1 cellular context compared by ENCODE assay signal in the genomic region with DNA sequence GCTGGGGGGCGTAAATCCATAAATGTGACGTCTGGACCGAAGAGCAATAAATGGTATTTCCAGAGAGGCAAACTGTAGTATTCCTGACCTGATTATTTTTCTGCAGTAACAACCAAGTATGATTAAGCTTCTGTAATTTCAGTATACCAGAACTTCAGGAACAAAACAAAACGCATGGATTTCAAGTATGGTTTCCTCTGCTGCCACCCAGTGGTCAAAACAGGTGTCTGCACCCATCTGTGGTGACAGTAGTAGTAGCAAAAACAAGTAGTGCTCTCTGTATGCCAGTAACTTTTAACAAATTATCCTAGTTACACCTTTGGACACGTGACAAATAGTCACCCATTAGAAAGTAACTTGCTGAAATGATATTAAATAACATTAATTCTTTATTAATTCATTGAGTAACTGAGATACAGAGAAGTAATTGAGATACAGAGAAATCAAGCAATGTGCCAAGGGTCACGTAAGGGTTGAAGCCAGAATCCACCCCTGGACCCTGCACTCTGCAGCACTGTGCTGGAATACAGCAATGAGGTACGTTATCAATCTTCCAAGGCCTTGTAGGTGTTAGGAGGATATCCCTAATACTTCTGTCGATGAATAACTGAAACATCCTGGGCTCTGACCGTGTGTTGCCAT.
TF ChIP-seq lines count a peak whose summit lies in the region.

No MANE protein-coding gene starts in this region.

TF ChIP-seq in GM12878, 131 proteins besides CTCF, POLR2A, EP300 and RAD21:
- TF ChIP-seq SMC3 (IDR thresholded peaks at IDR 0.05; ENCODE audit: borderline replicate concordance, low read length) = peak; percentile 78; the same call in 1 of the 2 replicates
- no peak for TF ChIP-seq PML (IDR thresholded peaks at IDR 0.05; ENCODE audit: low read length)
- no peak for TF ChIP-seq CHD4 (IDR thresholded peaks at IDR 0.05)
- 0 out of 2 replicates have a peak, but pooled peaks have one; percentile 40 for TF ChIP-seq FOXM1 (IDR thresholded peaks at IDR 0.05; ENCODE audit: low read depth, low read length)
- no peak for TF ChIP-seq TARDBP (IDR thresholded peaks at IDR 0.05; ENCODE audit: borderline replicate concordance)
- no peak for TF ChIP-seq CREM (IDR thresholded peaks at IDR 0.05; ENCODE audit: low read depth)
- TF ChIP-seq, protein P1, sequence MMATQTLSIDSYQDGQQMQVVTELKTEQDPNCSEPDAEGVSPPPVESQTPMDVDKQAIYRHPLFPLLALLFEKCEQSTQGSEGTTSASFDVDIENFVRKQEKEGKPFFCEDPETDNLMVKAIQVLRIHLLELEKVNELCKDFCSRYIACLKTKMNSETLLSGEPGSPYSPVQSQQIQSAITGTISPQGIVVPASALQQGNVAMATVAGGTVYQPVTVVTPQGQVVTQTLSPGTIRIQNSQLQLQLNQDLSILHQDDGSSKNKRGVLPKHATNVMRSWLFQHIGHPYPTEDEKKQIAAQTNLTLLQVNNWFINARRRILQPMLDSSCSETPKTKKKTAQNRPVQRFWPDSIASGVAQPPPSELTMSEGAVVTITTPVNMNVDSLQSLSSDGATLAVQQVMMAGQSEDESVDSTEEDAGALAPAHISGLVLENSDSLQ (IDR thresholded peaks at IDR 0.05) = no peak
- TF ChIP-seq ZNF384 (IDR thresholded peaks at IDR 0.05; ENCODE audit: borderline replicate concordance, low read depth, low read length) = no peak
- TF ChIP-seq CHD1 (IDR thresholded peaks at IDR 0.05; ENCODE audit: low read depth, low read length) = no peak
- peak; percentile 46; the same call in 1 of the 2 replicates for TF ChIP-seq RUNX3 (IDR thresholded peaks at IDR 0.05; ENCODE audit: low read length)
- TF ChIP-seq YY1 (IDR thresholded peaks at IDR 0.05; ENCODE audit: low read depth, low read length) = peak; percentile 39; the same call in 1 of the 2 replicates
